ENCODE assay signal across 8 cellular contexts in the genomic region with DNA sequence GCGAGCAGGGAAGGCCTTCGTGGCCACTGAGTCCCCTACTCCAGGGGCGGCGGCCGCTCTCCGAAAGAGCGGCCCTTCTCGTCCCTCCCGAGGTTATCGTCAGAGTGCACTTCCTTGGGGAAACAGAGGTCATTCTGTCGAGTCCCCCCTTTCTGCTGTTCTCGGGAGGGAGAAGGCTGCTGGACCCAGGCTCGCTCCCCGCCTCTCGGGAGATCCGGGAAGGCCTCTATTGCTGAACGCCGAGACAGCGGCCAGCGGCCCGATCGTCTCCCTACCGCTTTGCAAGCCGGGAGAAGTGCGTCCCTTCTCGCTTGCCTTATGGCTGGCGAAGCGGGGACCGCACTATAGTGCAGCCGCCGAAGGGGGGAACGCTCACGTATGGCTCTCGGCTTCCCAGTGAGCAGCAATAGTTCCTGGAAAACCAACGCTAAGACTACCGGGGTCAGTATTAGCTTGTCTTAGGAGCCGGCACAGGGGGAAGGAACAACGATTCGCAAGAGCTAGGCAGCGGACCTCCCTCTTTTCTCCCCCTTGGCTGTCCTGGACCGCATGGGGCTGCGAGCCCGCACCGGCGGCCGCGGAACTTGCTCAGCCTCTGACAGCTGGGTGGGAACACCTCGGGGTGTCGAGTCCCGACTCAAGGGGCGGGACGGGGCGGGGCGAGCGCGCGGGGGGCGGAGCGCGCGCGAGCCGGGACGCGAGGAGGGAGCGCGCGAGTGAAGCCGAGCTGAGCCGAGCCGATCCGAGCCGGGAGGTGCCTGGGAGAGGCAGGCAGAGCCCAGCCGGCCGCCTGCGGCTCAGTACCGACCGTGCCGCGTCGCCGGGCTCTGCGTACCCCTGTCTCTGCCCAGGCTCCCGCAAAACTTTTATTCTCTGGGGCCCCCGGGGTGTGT.
DNase-seq lines count a peak whose midpoint lies in the region; ATAC-seq and TF ChIP-seq lines count a peak whose summit lies in the region.

No MANE protein-coding gene starts in this region.

- peak overlapping the region; percentile 75 for H3K4me3 ChIP-seq in AG10803 (ENCODE audit: low read length)

- ATAC-seq in GM19035 (IDR thresholded peaks at IDR 0.05; ENCODE audit: unreplicated experiment), result peak; percentile 83
- ATAC-seq in HG03280 (IDR thresholded peaks at IDR 0.05; ENCODE audit: unreplicated experiment), result peak; percentile 91

- TF ChIP-seq CTCF in AG10803 (conservative IDR thresholded peaks at IDR 0.05; ENCODE audit: low read length), result no peak

- DNase-seq in AG10803 (ENCODE audit: low read depth) (peak; percentile 91), NCI-H226 (peak; percentile 89), islet precursor cell (peak; percentile 96)
- peak; percentile 74 for DNase-seq in activated CD4-positive, CD25-positive, alpha-beta regulatory T cell treated with anti-CD3 and anti-CD28 coated beads, Interleukin-2, amount 50 U/mL, for 16 hours (ENCODE audit: low read depth, low spot score)
- peak; percentile 85 for DNase-seq in central memory CD4-positive, alpha-beta T cell
- peak; percentile 83 to 86 for DNase-seq in stimulated activated CD4-positive, alpha-beta T cell treated with anti-CD3 and anti-CD28 coated beads, Interleukin-12 subunit alpha, Interleukin-12 subunit beta, amount 100 ng/mL, for 24 hours (ENCODE audit: low read depth in 2 of 2)

Comparison
In these comparisons a context has a peak if more than half of its experiments do, and no peak if none do; other contexts are left out.
1. Peak in every context shown above with its lines: DNase-seq, ATAC-seq and H3K4me3 ChIP-seq.